Comparison of ENCODE assay signal across 1 cellular context in genomic region chr3:65627102-65627501, GRCh38.
TF ChIP-seq lines count a peak whose summit lies in the region.

No MANE protein-coding gene starts in this region.

TF ChIP-seq in HEK293, 187 proteins besides CTCF, POLR2A, EP300 and RAD21 (continued from another document):
- no peak for TF ChIP-seq ZBTB21 (tag by site-specific recombination; IDR thresholded peaks at IDR 0.05)
